ENCODE assay signal across 9 cellular contexts in genomic region chr5:150589791-150590601, GRCh38.
DNase-seq lines count a peak whose midpoint lies in the region; ATAC-seq lines count a peak whose summit lies in the region.
"Had no signal": no experiment of that assay in that cellular context is flagged by ENCODE, and none has a peak within 500 bp of the region (broad histone marks: within the 10 kb centered on the region; RNA-seq: fewer than 3 reads in every experiment).

No MANE protein-coding gene starts in this region.

- H3K9me3 Mint-ChIP-seq in activated naive CD8-positive, alpha-beta T cell treated with anti-CD3 and anti-CD28 coated beads, Interleukin-2, amount 50 U/mL, for 24 hours, result no peaks in the 10 kb centered on the region

- H3K4me1 Mint-ChIP-seq in activated naive CD8-positive, alpha-beta T cell treated with anti-CD3 and anti-CD28 coated beads, Interleukin-2, amount 50 U/mL, for 24 hours, result no peaks in the 10 kb centered on the region

- H4K20me1 ChIP-seq in BLaER1 treated with 17β-estradiol and CSF1 and Interleukin-3, amounts not matched to agents 10 nM and 100 nM, result no peaks in the 10 kb centered on the region

- peak overlapping the region in 7 of 11 experiments; percentile 29 to 66 (median 48); a peak in 12 of 22 replicates for H3K9ac ChIP-seq in BLaER1 treated with 17β-estradiol and CSF1 and Interleukin-3, amounts not matched to agents 10 nM and 100 nM
- H3K9ac ChIP-seq in duodenal mucosa (ENCODE audit: low read depth in 1 of 2, low read length in 2 of 2), result peak overlapping the region; percentile 16 to 49
- H3K9ac ChIP-seq in mucosa of rectum (ENCODE audit: low read depth in 1 of 2, low read length in 2 of 2), result peak overlapping the region; percentile 48 to 53

- no peak overlapping the region for H3K4me3 Mint-ChIP-seq in activated naive CD8-positive, alpha-beta T cell treated with anti-CD3 and anti-CD28 coated beads, Interleukin-2, amount 50 U/mL, for 24 hours

- H3K4me3 ChIP-seq in BLaER1 treated with 17β-estradiol and CSF1 and Interleukin-3, amounts not matched to agents 10 nM and 100 nM, result no peak overlapping the region
- H3K4me3 ChIP-seq in duodenal mucosa (ENCODE audit: low read depth in 1 of 2, low read length in 2 of 2), result peak overlapping the region; percentile 6 to 51
- H3K4me3 ChIP-seq in mucosa of rectum (ENCODE audit: low read length in 2 of 2), result peak overlapping the region; percentile 28 to 40
- H3K4me3 ChIP-seq: skin epidermis had no signal

- H3K4me2 ChIP-seq in BLaER1 treated with 17β-estradiol and CSF1 and Interleukin-3, amounts not matched to agents 10 nM and 100 nM, result peak overlapping the region in 10 of 11 experiments; percentile 54 to 99 (median 84); a peak in 19 of 22 replicates

- no peaks in the 10 kb centered on the region for H3K36me3 ChIP-seq in BLaER1 treated with 17β-estradiol and CSF1 and Interleukin-3, amounts not matched to agents 10 nM and 100 nM
- H3K36me3 ChIP-seq in duodenal mucosa (ENCODE audit: control insufficient read depth in 1 of 2, insufficient read depth in 2 of 2, low read length in 2 of 2) (no peaks in the 10 kb centered on the region), mucosa of rectum (ENCODE audit: control insufficient read depth in 2 of 2, insufficient read depth in 2 of 2, low read length in 2 of 2) (no peaks in the 10 kb centered on the region)

- peak overlapping the region in 7 of 11 experiments; percentile 41 to 68 (median 60); a peak in 11 of 22 replicates for H3K27ac ChIP-seq in BLaER1 treated with 17β-estradiol and CSF1 and Interleukin-3, amounts not matched to agents 10 nM and 100 nM
- H3K27ac ChIP-seq in duodenal mucosa (ENCODE audit: low read depth, low read length) (peak overlapping the region; percentile 24), mucosa of rectum (ENCODE audit: low read depth in 2 of 2, low read length in 2 of 2) (peak overlapping the region; percentile 74 to 82)

- ATAC-seq in HG02798 (IDR thresholded peaks at IDR 0.05; ENCODE audit: poor library complexity, unreplicated experiment), result peak; percentile 77
- no peak for ATAC-seq in activated naive CD8-positive, alpha-beta T cell treated with anti-CD3 and anti-CD28 coated beads, Interleukin-2, amount 50 U/mL, for 24 hours

- H3K27me3 ChIP-seq in BLaER1 treated with 17β-estradiol and CSF1 and Interleukin-3, amounts not matched to agents 10 nM and 100 nM, result peaks cover 0 to 12% (median 0%) of the 10 kb centered on the region in 11 experiments; a peak in 2 of 22 replicates
- H3K27me3 ChIP-seq in duodenal mucosa (ENCODE audit: control insufficient read depth in 1 of 2, insufficient read depth in 2 of 2, low read length in 2 of 2) (no peaks in the 10 kb centered on the region), mucosa of rectum (ENCODE audit: control insufficient read depth in 2 of 2, insufficient read depth in 2 of 2, low read length in 2 of 2) (no peaks in the 10 kb centered on the region)

- H3K27me3 Mint-ChIP-seq in activated naive CD8-positive, alpha-beta T cell treated with anti-CD3 and anti-CD28 coated beads, Interleukin-2, amount 50 U/mL, for 24 hours, result no peaks in the 10 kb centered on the region

- DNase-seq in GM19240 (ENCODE audit: insufficient read length, low spot score) (no peak), DMS114 treated with DMSO at 0.1 percent for 48 hours (lab: John Stamatoyannopoulos, UW; ENCODE audit: unreplicated experiment) (no peak)
- no peak for DNase-seq in activated naive CD8-positive, alpha-beta T cell treated with anti-CD3 and anti-CD28 coated beads, Interleukin-2, amount 50 U/mL, for 24 hours
- DNase-seq in activated CD4-positive, CD25-positive, alpha-beta regulatory T cell (lab: John Stamatoyannopoulos, UW), result no peak

- H3K9me3 ChIP-seq in BLaER1 treated with 17β-estradiol and CSF1 and Interleukin-3, amounts not matched to agents 10 nM and 100 nM (replicated peaks in 1 of 11), result no peaks in the 10 kb centered on the region
- H3K9me3 ChIP-seq in duodenal mucosa (ENCODE audit: control insufficient read depth in 1 of 2, low read length in 2 of 2) (no peaks in the 10 kb centered on the region), mucosa of rectum (ENCODE audit: control insufficient read depth in 2 of 2, low read length in 2 of 2) (no peaks in the 10 kb centered on the region)

- peaks cover 34 to 100% (median 99%) of the 10 kb centered on the region in 10 experiments for H3K4me1 ChIP-seq in BLaER1 treated with 17β-estradiol and CSF1 and Interleukin-3, amounts not matched to agents 10 nM and 100 nM
- peaks cover 61 to 69% of the 10 kb centered on the region in 2 donors for H3K4me1 ChIP-seq in duodenal mucosa (ENCODE audit: control insufficient read depth in 1 of 2, insufficient read depth in 2 of 2, low read length in 2 of 2)
- H3K4me1 ChIP-seq in mucosa of rectum (ENCODE audit: control insufficient read depth in 2 of 2, insufficient read depth in 2 of 2, low read length in 2 of 2), result peaks cover 39 to 52% of the 10 kb centered on the region in 2 donors

- H3K36me3 Mint-ChIP-seq in activated naive CD8-positive, alpha-beta T cell treated with anti-CD3 and anti-CD28 coated beads, Interleukin-2, amount 50 U/mL, for 24 hours (ENCODE audit: low read depth), result no peaks in the 10 kb centered on the region

- no peak overlapping the region for H3K27ac Mint-ChIP-seq in activated naive CD8-positive, alpha-beta T cell treated with anti-CD3 and anti-CD28 coated beads, Interleukin-2, amount 50 U/mL, for 24 hours

Comparison
In these comparisons a context has a peak if more than half of its experiments do, and no peak if none do; other contexts are left out.
1. H3K27ac ChIP-seq: peak in every context shown above with its lines; median percentile 78 in mucosa of rectum; 60 in BLaER1 treated with 17β-estradiol and CSF1 and Interleukin-3, amounts not matched to agents 10 nM and 100 nM; 24 in duodenal mucosa.
2. H3K4me3 ChIP-seq: peak in duodenal mucosa (2 of 2) and mucosa of rectum (2 of 2); none in BLaER1 treated with 17β-estradiol and CSF1 and Interleukin-3, amounts not matched to agents 10 nM and 100 nM (0 of 10).
3. Peak in every context shown above with its lines, with median percentiles within 50 percentile points of each other: H3K9ac ChIP-seq.